24 cellular contexts compared by ENCODE assay signal in genomic region chr3:41498847-41499246, GRCh38.
"Had no signal": no experiment of that assay in that cellular context is flagged by ENCODE, and none has a peak within 500 bp of the region (broad histone marks: within the 10 kb centered on the region; RNA-seq: fewer than 3 reads in every experiment).

No MANE protein-coding gene starts in this region.

- H3K4me3 ChIP-seq: colonic mucosa, esophagus squamous epithelium, gastrocnemius medialis, heart right ventricle, left lung, lower lobe of right lung, mucosa of descending colon had no signal

- FAIRE-seq: islet of Langerhans, keratinocyte had no signal

- H3K9me3 ChIP-seq: colonic mucosa, esophagus squamous epithelium, gastrocnemius medialis, heart right ventricle, left lung, lower lobe of right lung, mucosa of descending colon had no signal

- H3K4me1 ChIP-seq: colonic mucosa, gastrocnemius medialis, heart right ventricle, left lung, lower lobe of right lung had no signal

- DNase-seq: colonic mucosa; cortex of kidney; effector CD8-positive, alpha-beta T cell; effector memory CD8-positive, alpha-beta T cell; endodermal cell; erythroblast; esophagus squamous epithelium; foreskin fibroblast; foreskin melanocyte; gastrocnemius medialis; glutamatergic neuron; head of caudate nucleus; heart right ventricle; hippocampal formation; left cardiac atrium; left lung; left ventricle myocardium superior; lower lobe of right lung; mesenchymal stem cell; mucosa of descending colon had no signal

- H3K27me3 ChIP-seq: colonic mucosa, esophagus squamous epithelium, gastrocnemius medialis, heart right ventricle, left lung had no signal

- H3K36me3 ChIP-seq: colonic mucosa, esophagus squamous epithelium, gastrocnemius medialis, heart right ventricle, left lung, lower lobe of right lung had no signal

- H3K27ac ChIP-seq: colonic mucosa, epithelial cell of prostate, esophagus squamous epithelium, gastrocnemius medialis, heart right ventricle, left lung, lower lobe of right lung had no signal

- ATAC-seq: effector memory CD8-positive, alpha-beta T cell; esophagus mucosa; gastrocnemius medialis; heart right ventricle; left cardiac atrium; left lung; left ventricle myocardium superior; lower lobe of right lung; mucosa of descending colon had no signal
